In the genomic region with DNA sequence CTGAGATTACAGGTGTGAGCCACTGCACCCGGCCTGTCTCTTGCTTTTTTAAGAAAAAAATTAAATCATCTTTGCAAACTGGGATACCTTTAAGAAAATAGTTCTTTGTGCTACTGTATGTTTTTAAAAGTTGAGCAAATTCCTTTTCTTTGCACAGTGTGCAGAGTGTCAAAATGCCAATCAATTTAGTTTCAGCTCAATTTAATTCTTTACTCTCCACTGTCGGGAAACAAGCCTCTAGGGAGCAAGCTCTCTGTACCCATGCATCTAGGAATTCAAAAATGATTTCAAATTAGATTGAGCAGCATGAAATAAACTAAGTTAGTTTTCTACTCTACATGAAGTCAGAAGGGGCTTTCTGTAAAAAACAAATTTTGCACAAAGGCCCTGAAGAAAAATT, we compare ENCODE assay signal across 24 cellular contexts.
DNase-seq lines count a peak whose midpoint lies in the region; ATAC-seq, FAIRE-seq and TF ChIP-seq lines count a peak whose summit lies in the region.
"Had no signal": no experiment of that assay in that cellular context is flagged by ENCODE, and none has a peak within 500 bp of the region (broad histone marks: within the 10 kb centered on the region; RNA-seq: fewer than 3 reads in every experiment).

No MANE protein-coding gene starts in this region.

- no peak overlapping the region for H2AFZ ChIP-seq in OCI-LY1 (ENCODE audit: low read length)
- H2AFZ ChIP-seq in neural cell (ENCODE audit: low read depth, low read length) = no peak overlapping the region
- H2AFZ ChIP-seq in PC-9 = no peak overlapping the region
- H2AFZ ChIP-seq: GM23248 had no signal

- H3K27ac ChIP-seq in A549 (no peak overlapping the region), HEK293 (ENCODE audit: extremely low read depth, low read depth, low read length) (no peak overlapping the region), OCI-LY1 (ENCODE audit: low read depth, low read length, poor library complexity, severe bottlenecking) (peak overlapping the region; percentile 49), neural cell (ENCODE audit: low read length) (peak overlapping the region; percentile 46), PC-9 (no peak overlapping the region)
- H3K27ac ChIP-seq: C4-2B, GM23248, Peyer's patch had no signal

- H3K36me3 Mint-ChIP-seq in mesothelial cell of epicardium = no peaks in the 10 kb centered on the region

- H4K20me1 ChIP-seq in OCI-LY1 (ENCODE audit: insufficient read depth, low read length) (no peaks in the 10 kb centered on the region), neural cell (ENCODE audit: insufficient read depth) (peaks cover 9% of the 10 kb centered on the region), PC-9 (ENCODE audit: insufficient read depth) (no peaks in the 10 kb centered on the region)

- H3K27ac Mint-ChIP-seq in mesothelial cell of epicardium = no peak overlapping the region
- H3K27ac Mint-ChIP-seq: HFFc6 had no signal

- peak; percentile 61 for FAIRE-seq in A549 (lab: Jason Lieb, UNC)
- FAIRE-seq: GM18507, HTR-8/SVneo, K562 had no signal

- H3F3A ChIP-seq in OCI-LY1 (ENCODE audit: insufficient read depth, low read length) (0 out of 2 replicates have a peak, but pooled peaks cover 10% of the 10 kb centered on the region), neural cell (ENCODE audit: insufficient read depth, low read length, poor library complexity, severe bottlenecking) (peaks cover 7% of the 10 kb centered on the region), PC-9 (ENCODE audit: insufficient read depth, low read depth) (peaks cover 34% of the 10 kb centered on the region)

- no peak overlapping the region for H3K4me2 ChIP-seq in A549
- H3K4me2 ChIP-seq in OCI-LY1 (ENCODE audit: low read length) = no peak overlapping the region
- peak overlapping the region; percentile 56 for H3K4me2 ChIP-seq in neural cell (ENCODE audit: low read length)
- H3K4me2 ChIP-seq in PC-9 = no peak overlapping the region

- H3K9me3 Mint-ChIP-seq in mesothelial cell of epicardium = no peaks in the 10 kb centered on the region
- H3K9me3 Mint-ChIP-seq: HFFc6 had no signal

- H3K9me3 ChIP-seq in A549 (no peaks in the 10 kb centered on the region), HEK293 (ENCODE audit: control insufficient read depth, insufficient read depth, low read depth, low read length) (no peaks in the 10 kb centered on the region), OCI-LY1 (ENCODE audit: low read length) (no peaks in the 10 kb centered on the region), neural cell (ENCODE audit: low read length) (no peaks in the 10 kb centered on the region), PC-9 (ENCODE audit: insufficient read depth, low read depth) (no peaks in the 10 kb centered on the region)
- H3K9me3 ChIP-seq: Peyer's patch had no signal

- peaks cover 12% of the 10 kb centered on the region for H3K4me1 Mint-ChIP-seq in mesothelial cell of epicardium

- no peak for TF ChIP-seq CTCF in A549 (IDR thresholded peaks at IDR 0.05)
- TF ChIP-seq CTCF in HEK293 (tag by site-specific recombination; IDR thresholded peaks at IDR 0.05) = no peak
- TF ChIP-seq CTCF in OCI-LY1 (IDR thresholded peaks at IDR 0.05; ENCODE audit: low read length) = no peak
- TF ChIP-seq CTCF in neural cell (IDR thresholded peaks at IDR 0.05; ENCODE audit: poor library complexity, severe bottlenecking) = no peak
- no peak for TF ChIP-seq CTCF in mesothelial cell of epicardium (IDR thresholded peaks at IDR 0.05; ENCODE audit: unreplicated experiment)
- TF ChIP-seq CTCF in PC-9 (conservative IDR thresholded peaks at IDR 0.05) = no peak

- peaks cover 16% of the 10 kb centered on the region for H3K79me2 ChIP-seq in OCI-LY1 (ENCODE audit: insufficient read depth, low read length)
- H3K79me2 ChIP-seq in neural cell (replicated peaks; ENCODE audit: insufficient read depth, low read length) = no peaks in the 10 kb centered on the region
- peaks cover 9% of the 10 kb centered on the region for H3K79me2 ChIP-seq in PC-9 (ENCODE audit: low read depth)

- H3K9ac ChIP-seq in OCI-LY1 (ENCODE audit: low read length) (no peak overlapping the region), neural cell (ENCODE audit: low read length) (no peak overlapping the region)
- H3K9ac ChIP-seq: GM23248 had no signal

- intact Hi-C loops in PC-9 (cut with micrococcal nuclease; ENCODE audit: unreplicated experiment) = no loop called here

- H3K27me3 Mint-ChIP-seq in mesothelial cell of epicardium (ENCODE audit: low read depth) = peaks cover 3% of the 10 kb centered on the region

- no peaks in the 10 kb centered on the region for H3K9me2 ChIP-seq in OCI-LY1 (ENCODE audit: low read depth, low read length)
- H3K9me2 ChIP-seq in neural cell (ENCODE audit: insufficient read depth, low read length) = no peaks in the 10 kb centered on the region
- no peaks in the 10 kb centered on the region for H3K9me2 ChIP-seq in PC-9 (ENCODE audit: insufficient read depth)

- H3K4me1 ChIP-seq in A549 (peaks cover 13% of the 10 kb centered on the region; the same call in 2 of the 3 replicates), HEK293 (ENCODE audit: control insufficient read depth, insufficient read depth, low read length) (peaks cover 26% of the 10 kb centered on the region), OCI-LY1 (ENCODE audit: insufficient read depth, low read length, severe bottlenecking) (peaks cover 55% of the 10 kb centered on the region), PC-9 (replicated peaks; ENCODE audit: insufficient read depth) (peaks cover 12% of the 10 kb centered on the region)

- no peak for ATAC-seq in A549
- ATAC-seq: K562, SK-N-SH treated with all-trans-retinoic acid at 6 μM for 48 hours had no signal

- POLR2A ChIA-PET in A549 (lab: Yijun Ruan, JAX) = interaction anchor here (0.5 kb wide), 1 partner anchor 58 kb away, joined by 3 read pairs; no protein-coding TSS in a partner anchor
- POLR2A ChIA-PET in HEK293 (lab: Yijun Ruan, JAX) = no interaction called here
- POLR2A ChIA-PET in PC-9 (lab: Charles Lee; ENCODE audit: unreplicated experiment) = interaction anchor here (0.8 to 0.9 kb wide), 2 partner anchors 72 to 178 kb away, joined by 5 to 8 read pairs; no protein-coding TSS in a partner anchor

- H3K4me3 ChIP-seq in A549 (no peak overlapping the region), HEK293 (ENCODE audit: low read depth, low read length) (no peak overlapping the region), OCI-LY1 (ENCODE audit: low read depth, low read length, poor library complexity, severe bottlenecking) (no peak overlapping the region), neural cell (ENCODE audit: low read length) (peak overlapping the region; percentile 40), PC-9 (no peak overlapping the region)
- H3K4me3 ChIP-seq: GM23248, K562, Peyer's patch had no signal

- DNase-seq in A549 (ENCODE audit: low read depth in 1 of 2, low spot score in 1 of 2) (no peak), mesothelial cell of epicardium (ENCODE audit: low spot score in 2 of 2, unreplicated experiment in 2 of 2) (no peak), PC-9 (no peak), AG20443 (ENCODE audit: low spot score) (no peak)
- DNase-seq: Calu3, GM23248, H7, HFFc6, MV-4-11, NCI-H1105, NCI-H146, NCI-H2029, NCI-H2227 treated with DMSO at 0.1 percent for 48 hours, NCI-H526 treated with DMSO at 0.1 percent for 48 hours, Peyer's patch, SHP77 treated with DMSO at 0.1 percent for 48 hours had no signal

- CTCF ChIA-PET in A549 (lab: Yijun Ruan, JAX) = interaction anchor here (0.9 to 5.0 kb wide), 4 partner anchors 15 to 124 kb away, joined by 4 to 32 read pairs (median 13); no protein-coding TSS in a partner anchor
- CTCF ChIA-PET in HEK293 (lab: Yijun Ruan, JAX) = interaction anchor here (0.9 to 3.2 kb wide), 3 partner anchors 15 to 329 kb away, joined by 5 to 9 read pairs (median 7); no protein-coding TSS in a partner anchor
- CTCF ChIA-PET in PC-9 (lab: Charles Lee) = no interaction called here

- BruUV-seq in PC-9 (replicated peaks; lab: Mats Ljungman, UMichigan) = no TSS peak

- H3K36me3 ChIP-seq in HEK293 (ENCODE audit: control insufficient read depth in 2 of 2, insufficient read depth in 1 of 2, low read length in 2 of 2) (no peaks in the 10 kb centered on the region; a peak in 1 of 3 replicates), OCI-LY1 (ENCODE audit: insufficient read depth, low read length) (no peaks in the 10 kb centered on the region; the same call in 1 of the 2 replicates), neural cell (ENCODE audit: insufficient read depth, low read length) (no peaks in the 10 kb centered on the region), PC-9 (ENCODE audit: low read depth) (no peaks in the 10 kb centered on the region)
- H3K36me3 ChIP-seq: Peyer's patch had no signal

- no peak for TF ChIP-seq RAD21 in A549 (conservative IDR thresholded peaks at IDR 0.05 in 1 of 2, IDR thresholded peaks at IDR 0.05 in 1 of 2)
- TF ChIP-seq RAD21 in neural cell (conservative IDR thresholded peaks at IDR 0.05) = no peak

- 84% methylated on average over 2 of the region's 2 CpGs for WGBS in A549 (ENCODE audit: missing lambda C conversion rate)

- H3K4me3 Mint-ChIP-seq in mesothelial cell of epicardium = no peak overlapping the region
- H3K4me3 Mint-ChIP-seq: HFFc6 had no signal

- no peaks in the 10 kb centered on the region for H3K27me3 ChIP-seq in OCI-LY1 (ENCODE audit: insufficient read depth, low read length)
- H3K27me3 ChIP-seq in neural cell (ENCODE audit: insufficient read depth, low read depth, low read length) = no peaks in the 10 kb centered on the region
- H3K27me3 ChIP-seq in PC-9 (ENCODE audit: insufficient read depth, low read depth) = no peaks in the 10 kb centered on the region
- H3K27me3 ChIP-seq: Peyer's patch had no signal

- TF ChIP-seq EP300 in A549 (IDR thresholded peaks at IDR 0.05) (no peak), neural cell (conservative IDR thresholded peaks at IDR 0.05; ENCODE audit: poor library complexity, severe bottlenecking) (peak; percentile 85)

- no peak for TF ChIP-seq POLR2A in A549 (IDR thresholded peaks at IDR 0.05; ENCODE audit: low read length)

TF ChIP-seq in A549, 52 proteins besides CTCF, POLR2A, EP300 and RAD21 (continues in another document):
- TF ChIP-seq ZFP36 (IDR thresholded peaks at IDR 0.05; ENCODE audit: borderline replicate concordance, partially characterized antibody) (no peak), TFCP2L1 (CRISPR knock-in tag; IDR thresholded peaks at IDR 0.05) (no peak), HOXB13 (CRISPR knock-in tag; IDR thresholded peaks at IDR 0.05; ENCODE audit: low read depth) (no peak), TP53 (CRISPR knock-in tag; IDR thresholded peaks at IDR 0.05) (no peak)

TF ChIP-seq in neural cell, 6 proteins besides CTCF, POLR2A, EP300 and RAD21 (continues in another document):
- TF ChIP-seq SMC3 (conservative IDR thresholded peaks at IDR 0.05; ENCODE audit: poor library complexity) (no peak), POLR2AphosphoS5 (IDR thresholded peaks at IDR 0.05) (peak; percentile 57), MXI1 (conservative IDR thresholded peaks at IDR 0.05; ENCODE audit: poor library complexity, severe bottlenecking) (no peak), EZH2 (IDR thresholded peaks at IDR 0.05; ENCODE audit: borderline replicate concordance, insufficient read depth, low read length, poor library complexity, severe bottlenecking) (no peak)

Comparison
In these comparisons a context has a peak if more than half of its experiments do, and no peak if none do; other contexts are left out.
1. H3K27ac ChIP-seq: peak in OCI-LY1 (single experiment) and neural cell (single experiment); none in A549 (0 of 2), HEK293 (single experiment) and PC-9 (single experiment).